ENCODE assay signal across 19 cellular contexts in the genomic region with DNA sequence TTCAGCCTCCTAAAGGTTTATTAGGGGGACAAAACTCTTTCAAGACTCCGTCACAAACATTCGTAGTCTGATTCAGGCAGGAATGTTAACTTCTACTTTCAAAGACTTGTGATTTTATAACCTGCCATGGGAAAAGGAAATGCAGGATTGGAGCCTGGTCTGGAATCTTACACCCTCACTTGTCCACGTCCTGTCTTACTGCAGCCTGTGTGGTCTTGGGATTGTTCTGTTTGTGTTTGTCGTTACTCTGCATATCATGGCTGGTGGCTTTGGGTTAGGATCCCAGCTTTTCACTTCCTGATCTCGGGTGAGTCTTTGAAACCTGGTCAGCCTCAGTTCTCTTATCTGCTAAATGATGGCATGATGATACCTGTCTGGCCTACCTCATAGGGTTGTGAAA. TPM values are rescaled to one million over a fixed set of nuclear protein-coding genes. Genes with fewer than 3 reads are reported as not detected.
DNase-seq lines count a peak whose midpoint lies in the region; ATAC-seq and TF ChIP-seq lines count a peak whose summit lies in the region.
"Had no signal": no experiment of that assay in that cellular context is flagged by ENCODE, and none has a peak within 500 bp of the region (broad histone marks: within the 10 kb centered on the region; RNA-seq: fewer than 3 reads in every experiment).

No MANE protein-coding gene starts in this region.

- TF ChIP-seq CTCF in HEK293 (tag by site-specific recombination; IDR thresholded peaks at IDR 0.05) (no peak), fibroblast of villous mesenchyme (IDR thresholded peaks at IDR 0.05; ENCODE audit: insufficient read depth, low read depth, low read length) (no peak), mesothelial cell of epicardium (IDR thresholded peaks at IDR 0.05; ENCODE audit: unreplicated experiment) (no peak)

- H3K4me1 ChIP-seq in HEK293 (ENCODE audit: control insufficient read depth, insufficient read depth, low read length): peaks cover 19% of the 10 kb centered on the region
- H3K4me1 ChIP-seq in SJSA1 (replicated peaks): peaks cover 92% of the 10 kb centered on the region

- ATAC-seq in HG03521 (IDR thresholded peaks at IDR 0.05; ENCODE audit: unreplicated experiment) (no peak), GM18867 (IDR thresholded peaks at IDR 0.05; ENCODE audit: unreplicated experiment) (no peak)
- no peak for ATAC-seq in activated CD8-positive, alpha-beta T cell treated with anti-CD3 and anti-CD28 coated beads, Interleukin-2, amount 10 ng/mL, durations not matched to agents 7 days and 5 days

- peaks cover 18% of the 10 kb centered on the region for H3K36me3 Mint-ChIP-seq in mesothelial cell of epicardium
- no peaks in the 10 kb centered on the region for H3K36me3 Mint-ChIP-seq in activated CD8-positive, alpha-beta T cell treated with anti-CD3 and anti-CD28 coated beads, Interleukin-2, amount 10 ng/mL, durations not matched to agents 7 days and 5 days (ENCODE audit: low read depth)

- H3K27ac Mint-ChIP-seq in mesothelial cell of epicardium: peak overlapping the region; percentile 14
- H3K27ac Mint-ChIP-seq in activated CD8-positive, alpha-beta T cell treated with anti-CD3 and anti-CD28 coated beads, Interleukin-2, amount 10 ng/mL, durations not matched to agents 7 days and 5 days: no peak overlapping the region

- peak; percentile 87 to 95 for DNase-seq in SJSA1 (ENCODE audit: low read depth in 1 of 2, low spot score in 2 of 2)
- peak; percentile 52 for DNase-seq in fibroblast of villous mesenchyme (ENCODE audit: low read depth)
- no peak for DNase-seq in mesothelial cell of epicardium (ENCODE audit: low spot score in 2 of 2, unreplicated experiment in 2 of 2)
- DNase-seq in activated CD8-positive, alpha-beta T cell treated with anti-CD3 and anti-CD28 coated beads, Interleukin-2, amount 10 ng/mL, durations not matched to agents 7 days and 5 days: no peak
- DNase-seq in NCI-H2081 (lab: John Stamatoyannopoulos, UW): no peak
- DNase-seq: COR-L47, DMS153, EL, H9, Karpas-422, MG63, NCI-H1092 treated with DMSO at 0.1 percent for 48 hours, NCI-H510A treated with DMSO at 0.1 percent for 48 hours, NCI-H82, Right ventricle myocardium superior had no signal

- no peak overlapping the region for H3K4me3 Mint-ChIP-seq in mesothelial cell of epicardium
- no peak overlapping the region for H3K4me3 Mint-ChIP-seq in activated CD8-positive, alpha-beta T cell treated with anti-CD3 and anti-CD28 coated beads, Interleukin-2, amount 10 ng/mL, durations not matched to agents 7 days and 5 days
- H3K4me3 Mint-ChIP-seq: H9 had no signal

- peaks cover 4% of the 10 kb centered on the region for H3K9me3 Mint-ChIP-seq in mesothelial cell of epicardium
- no peaks in the 10 kb centered on the region for H3K9me3 Mint-ChIP-seq in activated CD8-positive, alpha-beta T cell treated with anti-CD3 and anti-CD28 coated beads, Interleukin-2, amount 10 ng/mL, durations not matched to agents 7 days and 5 days (ENCODE audit: insufficient read depth)
- H3K9me3 Mint-ChIP-seq: H9 had no signal

- CTCF ChIA-PET in HEK293 (lab: Yijun Ruan, JAX): no interaction called here
- CTCF ChIA-PET in activated CD8-positive, alpha-beta T cell treated with anti-CD3 and anti-CD28 coated beads, Interleukin-2, amount 10 ng/mL, durations not matched to agents 7 days and 5 days (lab: Charles Lee): no interaction called here

- POLR2A ChIA-PET in HEK293 (lab: Yijun Ruan, JAX): no interaction called here
- POLR2A ChIA-PET in activated CD8-positive, alpha-beta T cell treated with anti-CD3 and anti-CD28 coated beads, Interleukin-2, amount 10 ng/mL, durations not matched to agents 7 days and 5 days (lab: Charles Lee): no interaction called here

- H3K36me3 ChIP-seq in HEK293 (ENCODE audit: control insufficient read depth in 2 of 2, insufficient read depth in 1 of 2, low read length in 2 of 2): no peaks in the 10 kb centered on the region
- H3K36me3 ChIP-seq in SJSA1: peaks cover 66% of the 10 kb centered on the region
- H3K36me3 ChIP-seq: Peyer's patch had no signal

- H3K27ac ChIP-seq in HEK293 (ENCODE audit: extremely low read depth, low read depth, low read length) (no peak overlapping the region), SJSA1 (peak overlapping the region; percentile 94)

- H3K9me3 ChIP-seq in HEK293 (ENCODE audit: control insufficient read depth, insufficient read depth, low read depth, low read length) (no peaks in the 10 kb centered on the region), SJSA1 (replicated peaks) (no peaks in the 10 kb centered on the region)
- H3K9me3 ChIP-seq: MG63, Peyer's patch had no signal

- H3K27me3 ChIP-seq in SJSA1 (replicated peaks): no peaks in the 10 kb centered on the region
- H3K27me3 ChIP-seq: MG63, Peyer's patch had no signal

- H3K4me3 ChIP-seq in HEK293 (ENCODE audit: low read depth, low read length): no peak overlapping the region
- H3K4me3 ChIP-seq in SJSA1: no peak overlapping the region
- no peak overlapping the region for H3K4me3 ChIP-seq in fibroblast of villous mesenchyme (ENCODE audit: low read depth, low read length)
- H3K4me3 ChIP-seq: MG63, Peyer's patch had no signal

- peaks cover 37% of the 10 kb centered on the region for H3K4me1 Mint-ChIP-seq in mesothelial cell of epicardium
- H3K4me1 Mint-ChIP-seq in activated CD8-positive, alpha-beta T cell treated with anti-CD3 and anti-CD28 coated beads, Interleukin-2, amount 10 ng/mL, durations not matched to agents 7 days and 5 days (ENCODE audit: low read depth): no peaks in the 10 kb centered on the region

- H3K27me3 Mint-ChIP-seq in mesothelial cell of epicardium (ENCODE audit: low read depth): no peaks in the 10 kb centered on the region
- no peaks in the 10 kb centered on the region for H3K27me3 Mint-ChIP-seq in activated CD8-positive, alpha-beta T cell treated with anti-CD3 and anti-CD28 coated beads, Interleukin-2, amount 10 ng/mL, durations not matched to agents 7 days and 5 days (ENCODE audit: low read depth)

TF ChIP-seq in HEK293, 187 proteins besides CTCF, POLR2A, EP300 and RAD21:
- TF ChIP-seq, protein P1, sequence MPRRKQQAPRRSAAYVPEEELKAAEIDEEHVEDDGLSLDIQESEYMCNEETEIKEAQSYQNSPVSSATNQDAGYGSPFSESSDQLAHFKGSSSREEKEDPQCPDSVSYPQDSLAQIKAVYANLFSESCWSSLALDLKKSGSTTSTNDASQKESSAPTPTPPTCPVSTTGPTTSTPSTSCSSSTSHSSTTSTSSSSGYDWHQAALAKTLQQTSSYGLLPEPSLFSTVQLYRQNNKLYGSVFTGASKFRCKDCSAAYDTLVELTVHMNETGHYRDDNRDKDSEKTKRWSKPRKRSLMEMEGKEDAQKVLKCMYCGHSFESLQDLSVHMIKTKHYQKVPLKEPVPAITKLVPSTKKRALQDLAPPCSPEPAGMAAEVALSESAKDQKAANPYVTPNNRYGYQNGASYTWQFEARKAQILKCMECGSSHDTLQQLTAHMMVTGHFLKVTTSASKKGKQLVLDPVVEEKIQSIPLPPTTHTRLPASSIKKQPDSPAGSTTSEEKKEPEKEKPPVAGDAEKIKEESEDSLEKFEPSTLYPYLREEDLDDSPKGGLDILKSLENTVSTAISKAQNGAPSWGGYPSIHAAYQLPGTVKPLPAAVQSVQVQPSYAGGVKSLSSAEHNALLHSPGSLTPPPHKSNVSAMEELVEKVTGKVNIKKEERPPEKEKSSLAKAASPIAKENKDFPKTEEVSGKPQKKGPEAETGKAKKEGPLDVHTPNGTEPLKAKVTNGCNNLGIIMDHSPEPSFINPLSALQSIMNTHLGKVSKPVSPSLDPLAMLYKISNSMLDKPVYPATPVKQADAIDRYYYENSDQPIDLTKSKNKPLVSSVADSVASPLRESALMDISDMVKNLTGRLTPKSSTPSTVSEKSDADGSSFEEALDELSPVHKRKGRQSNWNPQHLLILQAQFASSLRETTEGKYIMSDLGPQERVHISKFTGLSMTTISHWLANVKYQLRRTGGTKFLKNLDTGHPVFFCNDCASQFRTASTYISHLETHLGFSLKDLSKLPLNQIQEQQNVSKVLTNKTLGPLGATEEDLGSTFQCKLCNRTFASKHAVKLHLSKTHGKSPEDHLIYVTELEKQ (tag by site-specific recombination; IDR thresholded peaks at IDR 0.05; ENCODE audit: borderline replicate concordance): no peak
- TF ChIP-seq ZNF600 (tag by site-specific recombination; IDR thresholded peaks at IDR 0.05): peak; percentile 79
TF ChIP-seq in HEK293: peak in this region for 1.

RNA-seq across cellular contexts. Expression of a gene that starts 34.5 kb away (rescaled TPM):
- total RNA-seq in SJSA1 (2014; rRNA removed; shearing (Covaris generic)): 78.6 and 117 TPM in 2 replicates
- total RNA-seq in fibroblast of villous mesenchyme (92.1 and 115 TPM in 2 replicates), mesothelial cell of epicardium (44.1 to 45.0 TPM (median 44.3 TPM) in 3 replicates)
- not detected for total RNA-seq in activated CD8-positive, alpha-beta T cell treated with anti-CD3 and anti-CD28 coated beads, Interleukin-2, amount 10 ng/mL, durations not matched to agents 7 days and 5 days

Comparison
In these comparisons a context has a peak if more than half of its experiments do, and no peak if none do; other contexts are left out.
1. DNase-seq: peak in SJSA1 (2 of 2) and fibroblast of villous mesenchyme (single experiment); none in mesothelial cell of epicardium (0 of 2), activated CD8-positive, alpha-beta T cell treated with anti-CD3 and anti-CD28 coated beads, Interleukin-2, amount 10 ng/mL, durations not matched to agents 7 days and 5 days (single experiment) and NCI-H2081 (0 of 2).
2. RNA of a gene that starts 34.5 kb away (total RNA-seq): 78.6 to 117 TPM in SJSA1, 92.1 to 115 TPM in fibroblast of villous mesenchyme and 44.1 to 45.0 TPM in mesothelial cell of epicardium; not detected in activated CD8-positive, alpha-beta T cell treated with anti-CD3 and anti-CD28 coated beads, Interleukin-2, amount 10 ng/mL, durations not matched to agents 7 days and 5 days; every median in the first group is over 10 times any median in the second.